In the genomic region with DNA sequence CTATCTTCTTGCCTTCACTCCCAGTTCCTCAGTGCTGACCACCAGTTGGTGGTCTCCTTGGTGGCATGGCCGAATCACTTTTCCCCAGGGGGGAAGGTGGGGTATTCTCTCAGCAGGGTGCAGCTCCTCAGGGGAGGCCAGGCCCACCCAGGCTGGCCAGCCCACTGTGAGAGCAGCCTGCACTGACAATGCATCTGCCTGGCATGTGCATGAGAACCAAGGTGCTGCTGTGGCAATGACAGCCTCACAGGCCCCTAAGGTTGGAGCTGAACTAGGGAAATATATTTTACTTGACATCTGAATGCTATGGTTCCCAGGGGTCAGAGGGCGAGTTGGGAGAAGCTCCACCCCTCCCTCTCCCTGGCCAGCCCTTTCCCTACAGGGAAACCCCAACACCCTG, we compare ENCODE assay signal across 9 cellular contexts.
"Had no signal": no experiment of that assay in that cellular context is flagged by ENCODE, and none has a peak within 500 bp of the region (broad histone marks: within the 10 kb centered on the region; RNA-seq: fewer than 3 reads in every experiment).

No MANE protein-coding gene starts in this region.

- H3K9me3 Mint-ChIP-seq: HFFc6, IgD-negative memory B cell had no signal

- DNase-seq: GM23248, GOT3, H7, HFFc6, KBM-7 had no signal

- ATAC-seq: HCT116, HepG2 had no signal

- H3K9ac ChIP-seq: GM23248 had no signal

- H3K36me3 Mint-ChIP-seq: IgD-negative memory B cell had no signal

- H3K36me3 ChIP-seq: HAP-1 had no signal

- H3K4me3 Mint-ChIP-seq: HFFc6, IgD-negative memory B cell had no signal

- H3K27ac ChIP-seq: GM23248 had no signal

- H3K4me1 ChIP-seq: HAP-1 had no signal

- H3K4me3 ChIP-seq: GM23248, HAP-1 had no signal

- H3K4me1 Mint-ChIP-seq: IgD-negative memory B cell had no signal

- H2AFZ ChIP-seq: GM23248 had no signal

- H3K27ac Mint-ChIP-seq: HFFc6, IgD-negative memory B cell had no signal

- H3K9me3 ChIP-seq: HAP-1 had no signal
